ENCODE assay signal across 17 cellular contexts in genomic region chr5:6321078-6321477, GRCh38. TPM values are rescaled to one million over a fixed set of nuclear protein-coding genes. Genes with fewer than 3 reads are reported as not detected.
A peak's percentile ranks its signal among the peaks of the same experiment; 100 is the strongest.
DNase-seq lines count a peak whose midpoint lies in the region; ATAC-seq and TF ChIP-seq lines count a peak whose summit lies in the region.
"Had no signal": no experiment of that assay in that cellular context is flagged by ENCODE, and none has a peak within 500 bp of the region (broad histone marks: within the 10 kb centered on the region; RNA-seq: fewer than 3 reads in every experiment).

No MANE protein-coding gene starts in this region.

- no peaks in the 10 kb centered on the region for H3K27me3 ChIP-seq in right atrium auricular region

- no peaks in the 10 kb centered on the region for H3K36me3 ChIP-seq in right atrium auricular region

- intact Hi-C loops in Right ventricle myocardium superior (cut with DNase I) = no loop called here

- H3K4me1 ChIP-seq in right atrium auricular region = no peaks in the 10 kb centered on the region

- no peak overlapping the region for H3K27ac ChIP-seq in right atrium auricular region
- H3K27ac ChIP-seq: GM23248 had no signal

- H3K9me3 ChIP-seq in right atrium auricular region = peaks cover 0 to 6% of the 10 kb centered on the region in 2 donors

- H3K9me3 Mint-ChIP-seq in glutamatergic neuron (ENCODE audit: unreplicated experiment) = peaks cover 4% of the 10 kb centered on the region

- peak overlapping the region; percentile 55 for H3K4me3 Mint-ChIP-seq in glutamatergic neuron (ENCODE audit: unreplicated experiment)
- H3K4me3 Mint-ChIP-seq: CD4-positive, alpha-beta memory T cell had no signal

- peaks cover 19% of the 10 kb centered on the region for H3K4me1 Mint-ChIP-seq in glutamatergic neuron (ENCODE audit: low read depth, unreplicated experiment)
- H3K4me1 Mint-ChIP-seq: CD4-positive, alpha-beta memory T cell had no signal

- TF ChIP-seq CTCF in right atrium auricular region (IDR thresholded peaks at IDR 0.05) = no peak
- TF ChIP-seq CTCF in glutamatergic neuron (IDR thresholded peaks at IDR 0.05; ENCODE audit: partially characterized antibody, unreplicated experiment) = no peak

- H3K27ac Mint-ChIP-seq in glutamatergic neuron (ENCODE audit: unreplicated experiment) = peak overlapping the region; percentile 48
- H3K27ac Mint-ChIP-seq: CD4-positive, alpha-beta memory T cell had no signal

- no peak overlapping the region for H3K4me3 ChIP-seq in right atrium auricular region
- H3K4me3 ChIP-seq: GM23248 had no signal

- peaks cover 10% of the 10 kb centered on the region for H3K27me3 Mint-ChIP-seq in glutamatergic neuron (ENCODE audit: unreplicated experiment)
- H3K27me3 Mint-ChIP-seq: CD4-positive, alpha-beta memory T cell had no signal

- ATAC-seq in Right ventricle myocardium superior (ENCODE audit: poor library complexity) = no peak

- H3K36me3 Mint-ChIP-seq in glutamatergic neuron (ENCODE audit: unreplicated experiment) = peaks cover 4% of the 10 kb centered on the region

- peak; percentile 29 for DNase-seq in NCI-H2171 treated with DMSO at 0.1 percent for 48 hours (lab: John Stamatoyannopoulos, UW)
- DNase-seq in NCI-H2171 (lab: John Stamatoyannopoulos, UW) = no peak
- peak; percentile 9 for DNase-seq in right atrium auricular region (ENCODE audit: low spot score)
- no peak for DNase-seq in Right ventricle myocardium superior
- DNase-seq in glutamatergic neuron = no peak
- peak; percentile 6 for DNase-seq in ureter (ENCODE audit: low spot score)
- no peak for DNase-seq in activated naive CD4-positive, alpha-beta T cell treated with anti-CD3 and anti-CD28 coated beads, Interleukin-2, amount 50 U/mL, for 16 hours
- no peak for DNase-seq in SKM-1 treated with dmso at 0.1 percent for 144 hours (lab: John Stamatoyannopoulos, UW; ENCODE audit: unreplicated experiment)
- DNase-seq: C1 segment of cervical spinal cord; Calu3; CD4-positive, alpha-beta memory T cell; DMS53; DMS79 treated with DMSO at 0.1 percent for 48 hours; GF-D8; GM23248; H7; HCEC 1CT had no signal

RNA-seq across cellular contexts. Expression of gene MED10, which starts 57.3 kb away (rescaled TPM):
- 10 to 100 TPM; 14.2 to 17.4 TPM for total RNA-seq in right atrium auricular region
- total RNA-seq in Right ventricle myocardium superior = 30.9 TPM
- total RNA-seq in glutamatergic neuron (ENCODE audit: unreplicated experiment) = 28.4 TPM
- 36.5 TPM for total RNA-seq in ureter

Comparison
In these comparisons a context has a peak if more than half of its experiments do, and no peak if none do; other contexts are left out.
1. DNase-seq: peak in NCI-H2171 treated with DMSO at 0.1 percent for 48 hours (single experiment), right atrium auricular region (single experiment) and ureter (single experiment); none in NCI-H2171 (single experiment), Right ventricle myocardium superior (single experiment), glutamatergic neuron (single experiment), activated naive CD4-positive, alpha-beta T cell treated with anti-CD3 and anti-CD28 coated beads, Interleukin-2, amount 50 U/mL, for 16 hours (single experiment) and SKM-1 treated with dmso at 0.1 percent for 144 hours (single experiment).